In genomic region chr16:11800385-11800718, GRCh38 we compare ENCODE assay signal across 11 cellular contexts. TPM values are rescaled to one million over a fixed set of nuclear protein-coding genes. Genes with fewer than 3 reads are reported as not detected.
DNase-seq lines count a peak whose midpoint lies in the region; ATAC-seq and TF ChIP-seq lines count a peak whose summit lies in the region.
"Had no signal": no experiment of that assay in that cellular context is flagged by ENCODE, and none has a peak within 500 bp of the region (broad histone marks: within the 10 kb centered on the region; RNA-seq: fewer than 3 reads in every experiment).

No MANE protein-coding gene starts in this region.

- peaks cover 39% of the 10 kb centered on the region for H3K4me1 Mint-ChIP-seq in CD8-positive, alpha-beta T cell (ENCODE audit: low read depth)
- peaks cover 48% of the 10 kb centered on the region for H3K4me1 Mint-ChIP-seq in activated T-helper 1 cell treated with anti-CD3 and anti-CD28 coated beads, Interleukin-12 subunit alpha, Interleukin-12 subunit beta, Interleukin-2, Interleukin-4 antibody, amounts not matched to agents 30 ng/mL and 10 ng/mL and 1 ng/mL, durations not matched to agents 14 hours and 24 hours and 36 hours (ENCODE audit: low read depth)
- H3K4me1 Mint-ChIP-seq in natural killer cell treated with Interleukin-12 subunit alpha and Interleukin-12 subunit beta and Interleukin-15 and Interleukin-18, amount 100 ng/mL, for 72 hours (ENCODE audit: low read depth in 2 of 2) = peaks cover 40 to 46% of the 10 kb centered on the region in 2 donors
- peaks cover 58% of the 10 kb centered on the region for H3K4me1 Mint-ChIP-seq in chondrocyte (ENCODE audit: low read depth)

- no peak overlapping the region for H3K27ac Mint-ChIP-seq in CD8-positive, alpha-beta T cell
- H3K27ac Mint-ChIP-seq in activated T-helper 1 cell treated with anti-CD3 and anti-CD28 coated beads, Interleukin-12 subunit alpha, Interleukin-12 subunit beta, Interleukin-2, Interleukin-4 antibody, amounts not matched to agents 30 ng/mL and 10 ng/mL and 1 ng/mL, durations not matched to agents 14 hours and 24 hours and 36 hours = peak overlapping the region; percentile 94
- H3K27ac Mint-ChIP-seq in natural killer cell treated with Interleukin-12 subunit alpha and Interleukin-12 subunit beta and Interleukin-15 and Interleukin-18, amount 100 ng/mL, for 72 hours = peak overlapping the region; percentile 98 to 100
- H3K27ac Mint-ChIP-seq in chondrocyte (ENCODE audit: unreplicated experiment) = no peak overlapping the region

- H3K4me3 Mint-ChIP-seq in CD8-positive, alpha-beta T cell = peak overlapping the region; percentile 26
- H3K4me3 Mint-ChIP-seq in activated T-helper 1 cell treated with anti-CD3 and anti-CD28 coated beads, Interleukin-12 subunit alpha, Interleukin-12 subunit beta, Interleukin-2, Interleukin-4 antibody, amounts not matched to agents 30 ng/mL and 10 ng/mL and 1 ng/mL, durations not matched to agents 14 hours and 24 hours and 36 hours = peak overlapping the region; percentile 92
- peak overlapping the region; percentile 100 for H3K4me3 Mint-ChIP-seq in natural killer cell treated with Interleukin-12 subunit alpha and Interleukin-12 subunit beta and Interleukin-15 and Interleukin-18, amount 100 ng/mL, for 72 hours
- no peak overlapping the region for H3K4me3 Mint-ChIP-seq in chondrocyte (ENCODE audit: unreplicated experiment)

- H3K27me3 ChIP-seq in CD8-positive, alpha-beta T cell (ENCODE audit: insufficient read depth, low read length) = no peaks in the 10 kb centered on the region

- H3K27ac ChIP-seq in CD8-positive, alpha-beta T cell (ENCODE audit: low read depth, low read length) = no peak overlapping the region
- H3K27ac ChIP-seq in KOPT-K1 (ENCODE audit: low read depth, low read length, poor library complexity, severe bottlenecking) = peak overlapping the region; percentile 37

- no peak for TF ChIP-seq CTCF in CD8-positive, alpha-beta T cell (IDR thresholded peaks at IDR 0.05)
- no peak for TF ChIP-seq CTCF in chondrocyte (IDR thresholded peaks at IDR 0.05)

- POLR2A ChIA-PET in CD8-positive, alpha-beta T cell (lab: Charles Lee) = no interaction called here

- H3K4me3 ChIP-seq in CD8-positive, alpha-beta T cell (ENCODE audit: low read depth, low read length) = no peak overlapping the region

- CTCF ChIA-PET in CD8-positive, alpha-beta T cell (lab: Charles Lee) = no interaction called here

- H3K36me3 ChIP-seq in CD8-positive, alpha-beta T cell (ENCODE audit: insufficient read depth, low read length) = no peaks in the 10 kb centered on the region
- H3K36me3 ChIP-seq in KOPT-K1 (ENCODE audit: insufficient read depth, low read length) = 0 out of 2 replicates have a peak, but pooled peaks cover 2% of the 10 kb centered on the region

- intact Hi-C loops in CD8-positive, alpha-beta T cell (cut with DNase I, micrococcal nuclease) = no loop called here
- intact Hi-C loops in activated T-helper 1 cell treated with anti-CD3 and anti-CD28 coated beads, Interleukin-12 subunit alpha, Interleukin-12 subunit beta, Interleukin-2, Interleukin-4 antibody, amounts not matched to agents 30 ng/mL and 10 ng/mL and 1 ng/mL, durations not matched to agents 14 hours and 24 hours and 36 hours (cut with micrococcal nuclease) = no loop called here

- H3K27me3 Mint-ChIP-seq in CD8-positive, alpha-beta T cell (ENCODE audit: low read depth) = no peaks in the 10 kb centered on the region
- no peaks in the 10 kb centered on the region for H3K27me3 Mint-ChIP-seq in activated T-helper 1 cell treated with anti-CD3 and anti-CD28 coated beads, Interleukin-12 subunit alpha, Interleukin-12 subunit beta, Interleukin-2, Interleukin-4 antibody, amounts not matched to agents 30 ng/mL and 10 ng/mL and 1 ng/mL, durations not matched to agents 14 hours and 24 hours and 36 hours (ENCODE audit: insufficient read depth)
- no peaks in the 10 kb centered on the region for H3K27me3 Mint-ChIP-seq in natural killer cell treated with Interleukin-12 subunit alpha and Interleukin-12 subunit beta and Interleukin-15 and Interleukin-18, amount 100 ng/mL, for 72 hours
- H3K27me3 Mint-ChIP-seq in chondrocyte (ENCODE audit: low read depth) = no peaks in the 10 kb centered on the region

- ATAC-seq in CD8-positive, alpha-beta T cell = no peak
- no peak for ATAC-seq in natural killer cell treated with Interleukin-12 subunit alpha and Interleukin-12 subunit beta and Interleukin-15 and Interleukin-18, amount 100 ng/mL, for 72 hours
- ATAC-seq: Panc1 had no signal

- H3K4me1 ChIP-seq in CD8-positive, alpha-beta T cell (ENCODE audit: insufficient read depth, low read length) = peaks cover 43% of the 10 kb centered on the region

- peaks cover 7% of the 10 kb centered on the region for H3K36me3 Mint-ChIP-seq in CD8-positive, alpha-beta T cell
- H3K36me3 Mint-ChIP-seq in activated T-helper 1 cell treated with anti-CD3 and anti-CD28 coated beads, Interleukin-12 subunit alpha, Interleukin-12 subunit beta, Interleukin-2, Interleukin-4 antibody, amounts not matched to agents 30 ng/mL and 10 ng/mL and 1 ng/mL, durations not matched to agents 14 hours and 24 hours and 36 hours (ENCODE audit: low read depth) = peaks cover 22% of the 10 kb centered on the region
- H3K36me3 Mint-ChIP-seq in natural killer cell treated with Interleukin-12 subunit alpha and Interleukin-12 subunit beta and Interleukin-15 and Interleukin-18, amount 100 ng/mL, for 72 hours = peaks cover 10% of the 10 kb centered on the region
- H3K36me3 Mint-ChIP-seq in chondrocyte (ENCODE audit: low read depth) = no peaks in the 10 kb centered on the region

- no peaks in the 10 kb centered on the region for H3K9me3 ChIP-seq in CD8-positive, alpha-beta T cell (ENCODE audit: low read length)
- H3K9me3 ChIP-seq in KOPT-K1 (ENCODE audit: insufficient read depth, low read length, poor library complexity, severe bottlenecking) = no peaks in the 10 kb centered on the region

- no peak for DNase-seq in CD8-positive, alpha-beta T cell
- no peak for DNase-seq in activated T-helper 1 cell treated with anti-CD3 and anti-CD28 coated beads, Interleukin-12 subunit alpha, Interleukin-12 subunit beta, Interleukin-2, Interleukin-4 antibody, amounts not matched to agents 30 ng/mL and 10 ng/mL and 1 ng/mL, durations not matched to agents 14 hours and 24 hours and 36 hours (ENCODE audit: low spot score)
- DNase-seq in natural killer cell treated with Interleukin-12 subunit alpha and Interleukin-12 subunit beta and Interleukin-15 and Interleukin-18, amount 100 ng/mL, for 72 hours (ENCODE audit: low spot score) = no peak
- no peak for DNase-seq in retina
- no peak for DNase-seq in chondrocyte (ENCODE audit: low spot score)
- DNase-seq in NCI-H2081 treated with DMSO at 0.1 percent for 48 hours (lab: John Stamatoyannopoulos, UW) = no peak
- DNase-seq: activated CD4-positive, CD25-positive, alpha-beta regulatory T cell treated with anti-CD3 and anti-CD28 coated beads, Interleukin-2, amount 50 U/mL, for 72 hours; anterior cingulate cortex; stimulated activated CD4-positive, alpha-beta T cell treated with anti-CD3 and anti-CD28 coated beads, Interleukin-1b, Interleukin-23, amount 100 ng/mL, for 48 hours had no signal

- no peaks in the 10 kb centered on the region for H3K9me3 Mint-ChIP-seq in CD8-positive, alpha-beta T cell
- no peaks in the 10 kb centered on the region for H3K9me3 Mint-ChIP-seq in activated T-helper 1 cell treated with anti-CD3 and anti-CD28 coated beads, Interleukin-12 subunit alpha, Interleukin-12 subunit beta, Interleukin-2, Interleukin-4 antibody, amounts not matched to agents 30 ng/mL and 10 ng/mL and 1 ng/mL, durations not matched to agents 14 hours and 24 hours and 36 hours
- H3K9me3 Mint-ChIP-seq in natural killer cell treated with Interleukin-12 subunit alpha and Interleukin-12 subunit beta and Interleukin-15 and Interleukin-18, amount 100 ng/mL, for 72 hours = no peaks in the 10 kb centered on the region
- H3K9me3 Mint-ChIP-seq in chondrocyte (ENCODE audit: low read depth) = no peaks in the 10 kb centered on the region

RNA-seq across cellular contexts. Expression of gene ZC3H7A, which starts 3.3 kb away (rescaled TPM):
- total RNA-seq in CD8-positive, alpha-beta T cell = 100 to 1,000 TPM; 105 to 106 TPM
- 71.0 and 78.9 TPM in 2 replicates for total RNA-seq in activated T-helper 1 cell treated with anti-CD3 and anti-CD28 coated beads, Interleukin-12 subunit alpha, Interleukin-12 subunit beta, Interleukin-2, Interleukin-4 antibody, amounts not matched to agents 30 ng/mL and 10 ng/mL and 1 ng/mL, durations not matched to agents 14 hours and 24 hours and 36 hours
- 100 to 1,000 TPM; 114 to 136 TPM for total RNA-seq in natural killer cell treated with Interleukin-12 subunit alpha and Interleukin-12 subunit beta and Interleukin-15 and Interleukin-18, amount 100 ng/mL, for 72 hours
- 56.0 to 72.4 TPM (median 57.9 TPM) in 3 replicates for total RNA-seq in chondrocyte

RNA-seq across cellular contexts. Expression of gene RSL1D1, which starts 51.0 kb away (rescaled TPM):
- total RNA-seq in CD8-positive, alpha-beta T cell = 100 to 1,000 TPM; 235 to 242 TPM
- 345 and 369 TPM in 2 replicates for total RNA-seq in activated T-helper 1 cell treated with anti-CD3 and anti-CD28 coated beads, Interleukin-12 subunit alpha, Interleukin-12 subunit beta, Interleukin-2, Interleukin-4 antibody, amounts not matched to agents 30 ng/mL and 10 ng/mL and 1 ng/mL, durations not matched to agents 14 hours and 24 hours and 36 hours
- total RNA-seq in natural killer cell treated with Interleukin-12 subunit alpha and Interleukin-12 subunit beta and Interleukin-15 and Interleukin-18, amount 100 ng/mL, for 72 hours = 100 to 1,000 TPM; 175 to 205 TPM
- total RNA-seq in chondrocyte = 89.6 to 97.4 TPM (median 96.0 TPM) in 3 replicates

RNA-seq across cellular contexts. Expression of gene TXNDC11, which starts 57.7 kb away (rescaled TPM):
- total RNA-seq in CD8-positive, alpha-beta T cell = 100 to 1,000 TPM; 118 to 130 TPM
- 52.7 and 55.9 TPM in 2 replicates for total RNA-seq in activated T-helper 1 cell treated with anti-CD3 and anti-CD28 coated beads, Interleukin-12 subunit alpha, Interleukin-12 subunit beta, Interleukin-2, Interleukin-4 antibody, amounts not matched to agents 30 ng/mL and 10 ng/mL and 1 ng/mL, durations not matched to agents 14 hours and 24 hours and 36 hours
- 10 to 100 TPM; 62.4 to 73.2 TPM for total RNA-seq in natural killer cell treated with Interleukin-12 subunit alpha and Interleukin-12 subunit beta and Interleukin-15 and Interleukin-18, amount 100 ng/mL, for 72 hours
- total RNA-seq in chondrocyte = 34.9 to 53.1 TPM (median 39.7 TPM) in 3 replicates

Comparison
In these comparisons a context has a peak if more than half of its experiments do, and no peak if none do; other contexts are left out.
1. H3K27ac Mint-ChIP-seq: peak in activated T-helper 1 cell treated with anti-CD3 and anti-CD28 coated beads, Interleukin-12 subunit alpha, Interleukin-12 subunit beta, Interleukin-2, Interleukin-4 antibody, amounts not matched to agents 30 ng/mL and 10 ng/mL and 1 ng/mL, durations not matched to agents 14 hours and 24 hours and 36 hours (single experiment) and natural killer cell treated with Interleukin-12 subunit alpha and Interleukin-12 subunit beta and Interleukin-15 and Interleukin-18, amount 100 ng/mL, for 72 hours (2 of 2); none in CD8-positive, alpha-beta T cell (single experiment) and chondrocyte (single experiment).